Comparison of ENCODE assay signal across 9 cellular contexts in the genomic region with DNA sequence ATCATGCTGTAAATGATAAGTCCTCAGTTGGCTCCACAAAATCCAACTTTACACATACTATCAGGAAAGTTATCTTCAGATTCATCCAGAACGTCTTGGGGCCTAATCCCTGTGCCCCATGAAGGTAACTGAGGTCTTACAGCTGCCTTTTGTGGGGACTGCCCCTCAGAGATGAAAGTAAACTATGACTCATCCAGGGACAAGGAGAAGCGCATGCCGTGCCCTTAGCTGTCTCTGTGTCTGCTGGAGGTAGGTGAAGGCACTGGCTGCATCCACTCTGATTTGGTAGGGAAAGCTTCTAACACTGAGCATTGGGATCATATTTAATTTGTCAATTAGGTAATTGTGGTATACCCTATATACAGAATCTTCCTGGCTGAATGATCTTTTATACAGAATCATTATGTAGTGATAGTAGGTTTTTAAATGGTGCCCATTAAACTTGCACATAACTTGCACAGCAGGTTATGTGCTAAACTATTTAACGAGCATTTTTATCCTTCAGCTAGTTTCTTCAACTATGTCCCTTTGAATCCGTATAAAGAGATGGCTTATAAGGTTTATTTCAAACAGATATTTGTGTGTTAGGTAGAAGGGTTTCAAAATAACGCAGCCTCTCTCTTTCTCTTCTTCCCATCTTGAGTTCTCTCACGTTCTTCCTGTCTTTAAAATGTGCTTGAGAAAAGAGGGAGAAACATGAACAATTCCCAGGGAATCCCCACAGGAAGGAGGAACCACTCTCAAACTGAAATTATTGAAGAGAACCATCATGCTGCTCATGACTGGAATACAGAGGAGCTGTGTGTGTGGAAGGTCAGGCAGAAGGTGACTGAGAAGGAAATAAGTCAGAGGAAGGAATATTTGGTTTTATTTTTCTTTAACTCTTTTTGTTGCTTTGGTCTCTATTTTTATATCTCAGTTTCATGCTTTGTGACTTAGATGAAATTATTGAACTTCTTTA.
DNase-seq lines count a peak whose midpoint lies in the region; ATAC-seq and TF ChIP-seq lines count a peak whose summit lies in the region.
"Had no signal": no experiment of that assay in that cellular context is flagged by ENCODE, and none has a peak within 500 bp of the region (broad histone marks: within the 10 kb centered on the region; RNA-seq: fewer than 3 reads in every experiment).

No MANE protein-coding gene starts in this region.

- DNase-seq in MCF 10A (ENCODE audit: unreplicated experiment) (peak; percentile 13), mammary epithelial cell (no peak), ecto neural progenitor cell (ENCODE audit: low spot score) (no peak), right atrium auricular region (ENCODE audit: low spot score) (no peak), SIG-M5 (lab: John Stamatoyannopoulos, UW) (no peak)
- DNase-seq in stimulated activated CD4-positive, alpha-beta T cell treated with anti-CD3 and anti-CD28 coated beads, Interleukin-4, amount 100 ng/mL, for 24 hours: peak; percentile 7

- BruUV-seq in MCF 10A (replicated peaks; lab: Mats Ljungman, UMichigan): no TSS peak
- no TSS peak for BruUV-seq in mammary epithelial cell (replicated peaks; lab: Mats Ljungman, UMichigan)

- dilution Hi-C loops in mammary epithelial cell (cut with HindIII; ENCODE audit: low sequenced_read_pairs): no loop called here

- no peaks in the 10 kb centered on the region for H3K27me3 ChIP-seq in mammary epithelial cell (ENCODE audit: insufficient read depth, low read length)
- H3K27me3 ChIP-seq in OCI-LY3 (ENCODE audit: low read depth, low read length): peaks cover 71% of the 10 kb centered on the region
- H3K27me3 ChIP-seq in right atrium auricular region: no peaks in the 10 kb centered on the region
- H3K27me3 ChIP-seq: BLaER1 treated with 17β-estradiol and CSF1 and Interleukin-3, amounts not matched to agents 10 nM and 100 nM had no signal

- H3K27ac ChIP-seq in mammary epithelial cell (ENCODE audit: insufficient read depth, low read depth, low read length) (no peak overlapping the region), OCI-LY3 (ENCODE audit: low read length) (no peak overlapping the region), right atrium auricular region (no peak overlapping the region)
- H3K27ac ChIP-seq: BLaER1 treated with 17β-estradiol and CSF1 and Interleukin-3, amounts not matched to agents 10 nM and 100 nM had no signal

- intact Hi-C loops in MCF 10A (cut with micrococcal nuclease) (no loop called here), mammary epithelial cell (cut with micrococcal nuclease) (no loop called here)

- 92% methylated on average over 7 of the region's 7 CpGs for WGBS in mammary epithelial cell (ENCODE audit: low coverage, missing lambda C conversion rate)

- no peaks in the 10 kb centered on the region for H3K36me3 ChIP-seq in mammary epithelial cell (ENCODE audit: insufficient read depth, low read length)
- H3K36me3 ChIP-seq in OCI-LY3 (replicated peaks; ENCODE audit: low read depth, low read length): no peaks in the 10 kb centered on the region
- no peaks in the 10 kb centered on the region for H3K36me3 ChIP-seq in right atrium auricular region
- H3K36me3 ChIP-seq: BLaER1 treated with 17β-estradiol and CSF1 and Interleukin-3, amounts not matched to agents 10 nM and 100 nM had no signal

- H3K4me1 ChIP-seq in mammary epithelial cell (ENCODE audit: insufficient read depth, low read length): no peaks in the 10 kb centered on the region
- H3K4me1 ChIP-seq in OCI-LY3 (ENCODE audit: low read length): peaks cover 19% of the 10 kb centered on the region
- H3K4me1 ChIP-seq in right atrium auricular region: no peaks in the 10 kb centered on the region
- H3K4me1 ChIP-seq: BLaER1 treated with 17β-estradiol and CSF1 and Interleukin-3, amounts not matched to agents 10 nM and 100 nM had no signal

- CTCF ChIA-PET in MCF 10A (lab: Yijun Ruan, JAX): interaction anchor here (0.6 to 0.8 kb wide), 3 partner anchors 14 to 53 kb away, joined by 3 read pairs; no protein-coding TSS in a partner anchor
- CTCF ChIA-PET in mammary epithelial cell (lab: Charles Lee; ENCODE audit: low non-redundant PET): no interaction called here

- no peak overlapping the region for H3K27ac Mint-ChIP-seq in MCF 10A (ENCODE audit: low read depth, unreplicated experiment)

- no peaks in the 10 kb centered on the region for H3K27me3 Mint-ChIP-seq in MCF 10A (ENCODE audit: insufficient read depth, unreplicated experiment)

- peak; percentile 86 for ATAC-seq in HG02610 (IDR thresholded peaks at IDR 0.05; ENCODE audit: unreplicated experiment)

- no peak overlapping the region for H2AFZ ChIP-seq in mammary epithelial cell (ENCODE audit: low read depth, low read length)
- H2AFZ ChIP-seq in OCI-LY3 (ENCODE audit: low read depth, low read length): no peak overlapping the region

- POLR2A ChIA-PET in MCF 10A (lab: Yijun Ruan, JAX): interaction anchor here (5.4 kb wide), 1 partner anchor 13 kb away, joined by 29 read pairs; no protein-coding TSS in a partner anchor

- H3K9me3 ChIP-seq in mammary epithelial cell (replicated peaks; ENCODE audit: insufficient read depth, low read length) (no peaks in the 10 kb centered on the region), OCI-LY3 (ENCODE audit: insufficient read depth, low read length) (no peaks in the 10 kb centered on the region; the same call in 1 of the 2 replicates), right atrium auricular region (no peaks in the 10 kb centered on the region)

- no peaks in the 10 kb centered on the region for H3K4me1 Mint-ChIP-seq in MCF 10A (ENCODE audit: insufficient read depth, unreplicated experiment)

- no peak overlapping the region for H3K4me3 Mint-ChIP-seq in MCF 10A (ENCODE audit: unreplicated experiment)

- no peaks in the 10 kb centered on the region for H3K79me2 ChIP-seq in mammary epithelial cell (ENCODE audit: insufficient read depth, low read length)
- H3K79me2 ChIP-seq in OCI-LY3 (ENCODE audit: low read length): no peaks in the 10 kb centered on the region

- in situ Hi-C loops in mammary epithelial cell (cut with MboI; ENCODE audit: low sequenced_read_pairs in 2 of 2): no loop called here

- H3K9ac ChIP-seq in mammary epithelial cell (ENCODE audit: insufficient read depth, low read length): no peak overlapping the region
- H3K9ac ChIP-seq in OCI-LY3 (ENCODE audit: low read length): no peak overlapping the region
- H3K9ac ChIP-seq: BLaER1 treated with 17β-estradiol and CSF1 and Interleukin-3, amounts not matched to agents 10 nM and 100 nM had no signal

- H3K4me2 ChIP-seq in mammary epithelial cell (ENCODE audit: insufficient read depth, low read depth, low read length): no peak overlapping the region
- peak overlapping the region; percentile 61 for H3K4me2 ChIP-seq in OCI-LY3 (ENCODE audit: low read length)
- H3K4me2 ChIP-seq: BLaER1 treated with 17β-estradiol and CSF1 and Interleukin-3, amounts not matched to agents 10 nM and 100 nM had no signal

- H3K9me3 Mint-ChIP-seq in MCF 10A (ENCODE audit: unreplicated experiment): no peaks in the 10 kb centered on the region

- TF ChIP-seq CTCF in MCF 10A (IDR thresholded peaks at IDR 0.05; ENCODE audit: unreplicated experiment) (no peak), mammary epithelial cell (conservative IDR thresholded peaks at IDR 0.05 in 1 of 2, IDR thresholded peaks at IDR 0.05 in 1 of 2; ENCODE audit: extremely low read depth in 1 of 2, insufficient read depth in 1 of 2, low read depth in 1 of 2, low read length in 2 of 2) (no peak), OCI-LY3 (IDR thresholded peaks at IDR 0.05; ENCODE audit: low read depth, low read length) (no peak), right atrium auricular region (IDR thresholded peaks at IDR 0.05) (no peak)

- no peaks in the 10 kb centered on the region for H3K36me3 Mint-ChIP-seq in MCF 10A (ENCODE audit: insufficient read depth, unreplicated experiment)

- no peaks in the 10 kb centered on the region for H4K20me1 ChIP-seq in mammary epithelial cell (ENCODE audit: insufficient read depth, low read length)
- no peaks in the 10 kb centered on the region for H4K20me1 ChIP-seq in OCI-LY3 (ENCODE audit: insufficient read depth, low read length)
- H4K20me1 ChIP-seq: BLaER1 treated with 17β-estradiol and CSF1 and Interleukin-3, amounts not matched to agents 10 nM and 100 nM had no signal

- H3K4me3 ChIP-seq in mammary epithelial cell (replicated peaks in 1 of 3; ENCODE audit: insufficient read depth in 1 of 3, low read depth in 2 of 3, low read length in 3 of 3) (no peak overlapping the region), OCI-LY3 (ENCODE audit: low read length) (peak overlapping the region; percentile 37; the same call in 1 of the 2 replicates), right atrium auricular region (no peak overlapping the region)
- H3K4me3 ChIP-seq: BLaER1 treated with 17β-estradiol and CSF1 and Interleukin-3, amounts not matched to agents 10 nM and 100 nM had no signal

Comparison
In these comparisons a context has a peak if more than half of its experiments do, and no peak if none do; other contexts are left out.
1. DNase-seq: peak in MCF 10A (single experiment) and stimulated activated CD4-positive, alpha-beta T cell treated with anti-CD3 and anti-CD28 coated beads, Interleukin-4, amount 100 ng/mL, for 24 hours (single experiment); none in mammary epithelial cell (single experiment), ecto neural progenitor cell (single experiment), right atrium auricular region (single experiment) and SIG-M5 (single experiment).